ENCODE assay signal across 1 cellular context in genomic region chr2:16069663-16069932, GRCh38.
TF ChIP-seq lines count a peak whose summit lies in the region.

No MANE protein-coding gene starts in this region.

TF ChIP-seq in HepG2, 621 proteins besides CTCF, POLR2A, EP300 and RAD21 (continued from another document):
- TF ChIP-seq ZBTB21 (CRISPR knock-in tag; IDR thresholded peaks at IDR 0.05), result no peak
